14 cellular contexts compared by ENCODE assay signal in genomic region chr5:101531031-101531430, GRCh38.
"Had no signal": no experiment of that assay in that cellular context is flagged by ENCODE, and none has a peak within 500 bp of the region (broad histone marks: within the 10 kb centered on the region; RNA-seq: fewer than 3 reads in every experiment).

No MANE protein-coding gene starts in this region.

- H3K9me3 Mint-ChIP-seq: neural crest cell had no signal

- H3K4me1 ChIP-seq: gastroesophageal sphincter, sigmoid colon, upper lobe of left lung had no signal

- H3K9me3 ChIP-seq: gastroesophageal sphincter, sigmoid colon, upper lobe of left lung had no signal

- H3K27ac ChIP-seq: epithelial cell of prostate, gastroesophageal sphincter, sigmoid colon, upper lobe of left lung had no signal

- H3K27ac Mint-ChIP-seq: activated naive CD8-positive, alpha-beta T cell; brain; dendritic cell treated with granulocyte-macrophage colony-stimulating factor and Interleukin-4, amounts not matched to agents 40 ng/mL and 50 ng/mL, for 4 days; effector memory CD8-positive, alpha-beta T cell; stimulated activated naive B cell treated with anti-CD40 and anti-IgM and Interleukin-4, amounts not matched to agents 10 μg/mL and 1 μg/mL and 100 μg/mL, for 72 hours had no signal

- H3K36me3 ChIP-seq: gastroesophageal sphincter, sigmoid colon, upper lobe of left lung had no signal

- ATAC-seq: activated T-cell treated with anti-CD3 and anti-CD28 coated beads, Interleukin-2, amount 50 U/mL, for 4 hours; effector memory CD8-positive, alpha-beta T cell; gastroesophageal sphincter; stimulated activated naive B cell treated with anti-CD40 and anti-IgM and Interleukin-4, amounts not matched to agents 10 μg/mL and 1 μg/mL and 100 μg/mL, for 72 hours had no signal

- H3K27me3 ChIP-seq: gastroesophageal sphincter, sigmoid colon, upper lobe of left lung had no signal

- DNase-seq: activated gamma-delta T cell; activated T-cell treated with anti-CD3 and anti-CD28 coated beads, Interleukin-2, amount 50 U/mL, for 4 hours; amygdala; effector memory CD8-positive, alpha-beta T cell; sigmoid colon; stimulated activated CD4-positive, alpha-beta T cell treated with anti-CD3 and anti-CD28 coated beads, Interleukin-2, amount 100 ng/mL, for 24 hours; stimulated activated naive B cell treated with anti-CD40 and anti-IgM and Interleukin-4, amounts not matched to agents 10 μg/mL and 1 μg/mL and 100 μg/mL, for 72 hours; upper lobe of left lung had no signal

- H3K4me3 Mint-ChIP-seq: activated naive CD8-positive, alpha-beta T cell; activated T-cell treated with anti-CD3 and anti-CD28 coated beads, Interleukin-2, amount 50 U/mL, for 4 hours; brain; dendritic cell treated with granulocyte-macrophage colony-stimulating factor and Interleukin-4, amounts not matched to agents 40 ng/mL and 50 ng/mL, for 4 days; effector memory CD8-positive, alpha-beta T cell; neural crest cell; stimulated activated naive B cell treated with anti-CD40 and anti-IgM and Interleukin-4, amounts not matched to agents 10 μg/mL and 1 μg/mL and 100 μg/mL, for 72 hours had no signal

- H3K36me3 Mint-ChIP-seq: activated naive CD8-positive, alpha-beta T cell; brain; stimulated activated naive B cell treated with anti-CD40 and anti-IgM and Interleukin-4, amounts not matched to agents 10 μg/mL and 1 μg/mL and 100 μg/mL, for 72 hours had no signal

- H3K4me1 Mint-ChIP-seq: brain; neural crest cell; stimulated activated naive B cell treated with anti-CD40 and anti-IgM and Interleukin-4, amounts not matched to agents 10 μg/mL and 1 μg/mL and 100 μg/mL, for 72 hours had no signal

- H3K4me3 ChIP-seq: gastroesophageal sphincter, sigmoid colon, upper lobe of left lung had no signal

- H3K27me3 Mint-ChIP-seq: brain; dendritic cell treated with granulocyte-macrophage colony-stimulating factor and Interleukin-4, amounts not matched to agents 40 ng/mL and 50 ng/mL, for 4 days; effector memory CD8-positive, alpha-beta T cell; stimulated activated naive B cell treated with anti-CD40 and anti-IgM and Interleukin-4, amounts not matched to agents 10 μg/mL and 1 μg/mL and 100 μg/mL, for 72 hours had no signal
